In genomic region chr2:131045925-131046579, GRCh38 we compare ENCODE assay signal across 22 cellular contexts. TPM values are rescaled to one million over a fixed set of nuclear protein-coding genes. Genes with fewer than 3 reads are reported as not detected.
DNase-seq lines count a peak whose midpoint lies in the region; ATAC-seq and TF ChIP-seq lines count a peak whose summit lies in the region.
"Had no signal": no experiment of that assay in that cellular context is flagged by ENCODE, and none has a peak within 500 bp of the region (broad histone marks: within the 10 kb centered on the region; RNA-seq: fewer than 3 reads in every experiment).

No MANE protein-coding gene starts in this region.

- peaks cover 22% of the 10 kb centered on the region for H3K36me3 Mint-ChIP-seq in chondrocyte (ENCODE audit: low read depth)
- H3K36me3 Mint-ChIP-seq in naive thymus-derived CD4-positive, alpha-beta T cell: peaks cover 3 to 22% (median 9%) of the 10 kb centered on the region in 5 donors

- TF ChIP-seq CTCF in chondrocyte (IDR thresholded peaks at IDR 0.05): no peak

- H3K36me3 ChIP-seq in naive thymus-derived CD4-positive, alpha-beta T cell (ENCODE audit: control insufficient read depth in 2 of 3, insufficient read depth in 3 of 3, low read length in 3 of 3): peaks cover 0 to 49% (median 4%) of the 10 kb centered on the region in 3 experiments
- peaks cover 0 to 4% of the 10 kb centered on the region in 2 donors for H3K36me3 ChIP-seq in aorta (ENCODE audit: control insufficient read depth in 1 of 2, insufficient read depth in 2 of 2, low read length in 1 of 2)
- H3K36me3 ChIP-seq: ovary had no signal

- CTCF ChIA-PET in naive thymus-derived CD4-positive, alpha-beta T cell (lab: Charles Lee): no interaction called here

- intact Hi-C loops in naive thymus-derived CD4-positive, alpha-beta T cell (cut with micrococcal nuclease): no loop called here
- intact Hi-C loops in aorta (cut with DNase I): no loop called here

- no peak overlapping the region for H3K27ac ChIP-seq in naive thymus-derived CD4-positive, alpha-beta T cell (ENCODE audit: low read depth, low read length)
- no peak overlapping the region for H3K27ac ChIP-seq in aorta (ENCODE audit: low read depth in 1 of 2, low read length in 2 of 2)
- H3K27ac ChIP-seq: ovary, SJSA1, testis had no signal

- H3K9me3 Mint-ChIP-seq in stimulated activated naive CD8-positive, alpha-beta T cell treated with anti-CD3 and anti-CD28 coated beads, Interleukin-15, amount 100 ng/mL, for 72 hours: no peaks in the 10 kb centered on the region
- H3K9me3 Mint-ChIP-seq in chondrocyte (ENCODE audit: low read depth): no peaks in the 10 kb centered on the region
- no peaks in the 10 kb centered on the region for H3K9me3 Mint-ChIP-seq in naive thymus-derived CD4-positive, alpha-beta T cell
- H3K9me3 Mint-ChIP-seq: central memory CD8-positive, alpha-beta T cell had no signal

- POLR2A ChIA-PET in naive thymus-derived CD4-positive, alpha-beta T cell (lab: Charles Lee): no interaction called here

- H3K4me1 Mint-ChIP-seq in stimulated activated naive CD8-positive, alpha-beta T cell treated with anti-CD3 and anti-CD28 coated beads, Interleukin-15, amount 100 ng/mL, for 72 hours: peaks cover 27% of the 10 kb centered on the region
- H3K4me1 Mint-ChIP-seq in chondrocyte (ENCODE audit: low read depth): no peaks in the 10 kb centered on the region
- H3K4me1 Mint-ChIP-seq in naive thymus-derived CD4-positive, alpha-beta T cell: peaks cover 7 to 18% (median 14%) of the 10 kb centered on the region in 7 donors

- no peak for DNase-seq in stimulated activated naive CD8-positive, alpha-beta T cell treated with anti-CD3 and anti-CD28 coated beads, Interleukin-15, amount 100 ng/mL, for 72 hours
- DNase-seq in stimulated activated naive CD8-positive, alpha-beta T cell treated with anti-CD3 and anti-CD28 coated beads, Interleukin-15, Interleukin-2, amounts not matched to agents 100 U/mL and 50 U/mL, for 24 hours: no peak
- DNase-seq in chondrocyte (ENCODE audit: low spot score): peak; percentile 93
- DNase-seq in naive thymus-derived CD4-positive, alpha-beta T cell: no peak
- no peak for DNase-seq in aorta
- DNase-seq: amniotic stem cell; hippocampal formation; Kasumi-1; NCI-H1105; NCI-H2107; NCI-H524 treated with DMSO at 0.1 percent for 48 hours; stimulated activated CD4-positive, alpha-beta T cell treated with anti-CD3 and anti-CD28 coated beads, Interleukin-4, amount 100 ng/mL, for 1 hour; testis had no signal

- no peaks in the 10 kb centered on the region for H3K27me3 ChIP-seq in naive thymus-derived CD4-positive, alpha-beta T cell (ENCODE audit: control insufficient read depth in 2 of 2, insufficient read depth in 2 of 2, low read length in 2 of 2)
- no peaks in the 10 kb centered on the region for H3K27me3 ChIP-seq in aorta (ENCODE audit: control insufficient read depth in 1 of 2, insufficient read depth in 2 of 2, low read length in 1 of 2)
- H3K27me3 ChIP-seq: ovary, SJSA1, testis had no signal

- no peak overlapping the region for H3K4me3 ChIP-seq in naive thymus-derived CD4-positive, alpha-beta T cell (ENCODE audit: low read length)
- H3K4me3 ChIP-seq in aorta (ENCODE audit: low read length in 2 of 2): no peak overlapping the region
- H3K4me3 ChIP-seq: HAP-1, ovary, SJSA1, skin epidermis, testis had no signal

- peak; percentile 3 for ATAC-seq in stimulated activated naive CD8-positive, alpha-beta T cell treated with anti-CD3 and anti-CD28 coated beads, Interleukin-15, amount 100 ng/mL, for 72 hours
- no peak for ATAC-seq in stimulated activated naive CD8-positive, alpha-beta T cell treated with anti-CD3 and anti-CD28 coated beads, Interleukin-15, Interleukin-2, amounts not matched to agents 100 U/mL and 50 U/mL, for 24 hours
- peak; percentile 1 for ATAC-seq in naive thymus-derived CD4-positive, alpha-beta T cell
- ATAC-seq in aorta (ENCODE audit: low FRiP score): peak; percentile 2
- ATAC-seq in HG02642 (IDR thresholded peaks at IDR 0.05; ENCODE audit: poor library complexity, unreplicated experiment): no peak
- ATAC-seq in GM21390 (IDR thresholded peaks at IDR 0.05; ENCODE audit: unreplicated experiment): no peak
- no peak for ATAC-seq in HG03460 (IDR thresholded peaks at IDR 0.05; ENCODE audit: unreplicated experiment)
- ATAC-seq: activated CD4-positive, CD25-positive, alpha-beta regulatory T cell treated with anti-CD3 and anti-CD28 coated beads, Interleukin-2, amount 50 U/mL, for 24 hours had no signal

- H3K27ac Mint-ChIP-seq in stimulated activated naive CD8-positive, alpha-beta T cell treated with anti-CD3 and anti-CD28 coated beads, Interleukin-15, amount 100 ng/mL, for 72 hours: peak overlapping the region in 1 of 2 donors; percentile 89
- no peak overlapping the region for H3K27ac Mint-ChIP-seq in chondrocyte (ENCODE audit: unreplicated experiment)
- peak overlapping the region in 1 of 9 donors; percentile 65 for H3K27ac Mint-ChIP-seq in naive thymus-derived CD4-positive, alpha-beta T cell

- H3K4me1 ChIP-seq in naive thymus-derived CD4-positive, alpha-beta T cell (ENCODE audit: control insufficient read depth in 2 of 2, insufficient read depth in 2 of 2, low read length in 2 of 2): peaks cover 12 to 14% of the 10 kb centered on the region in 2 donors
- no peaks in the 10 kb centered on the region for H3K4me1 ChIP-seq in aorta (ENCODE audit: control insufficient read depth in 1 of 2, insufficient read depth in 2 of 2, low read length in 2 of 2)
- H3K4me1 ChIP-seq: HAP-1, SJSA1, testis had no signal

- no peaks in the 10 kb centered on the region for H3K27me3 Mint-ChIP-seq in stimulated activated naive CD8-positive, alpha-beta T cell treated with anti-CD3 and anti-CD28 coated beads, Interleukin-15, amount 100 ng/mL, for 72 hours
- no peaks in the 10 kb centered on the region for H3K27me3 Mint-ChIP-seq in chondrocyte (ENCODE audit: low read depth)
- peaks cover 0 to 1% (median 0%) of the 10 kb centered on the region in 5 donors for H3K27me3 Mint-ChIP-seq in naive thymus-derived CD4-positive, alpha-beta T cell
- H3K27me3 Mint-ChIP-seq: central memory CD8-positive, alpha-beta T cell had no signal

- WGBS in aorta, 2 donors: 89 to 90% methylated on average over 23 of the region's 23 CpGs

- no peaks in the 10 kb centered on the region for H3K9me3 ChIP-seq in naive thymus-derived CD4-positive, alpha-beta T cell (ENCODE audit: control insufficient read depth in 2 of 3, low read length in 3 of 3)
- no peaks in the 10 kb centered on the region for H3K9me3 ChIP-seq in aorta (ENCODE audit: control insufficient read depth, low read length)
- H3K9me3 ChIP-seq: HAP-1, ovary, SJSA1, testis had no signal

- no peak overlapping the region for H3K4me3 Mint-ChIP-seq in stimulated activated naive CD8-positive, alpha-beta T cell treated with anti-CD3 and anti-CD28 coated beads, Interleukin-15, amount 100 ng/mL, for 72 hours
- H3K4me3 Mint-ChIP-seq in chondrocyte (ENCODE audit: unreplicated experiment): no peak overlapping the region
- H3K4me3 Mint-ChIP-seq in naive thymus-derived CD4-positive, alpha-beta T cell: no peak overlapping the region
- H3K4me3 Mint-ChIP-seq: central memory CD8-positive, alpha-beta T cell had no signal

RNA-seq across cellular contexts. Expression of gene FAM168B, which starts 47.2 kb away (rescaled TPM):
- total RNA-seq in chondrocyte: 94.9 to 118 TPM (median 111 TPM) in 3 replicates
- 10 to 100 TPM; 50.5 to 82.9 (median 66.7) TPM for total RNA-seq in naive thymus-derived CD4-positive, alpha-beta T cell
- 10 to 100 TPM; 36.3 to 41.3 TPM for polyA plus RNA-seq in naive thymus-derived CD4-positive, alpha-beta T cell
- total RNA-seq in aorta: 10 to 100 TPM; 80.3 to 86.7 TPM
- polyA plus RNA-seq in aorta: 10 to 100 TPM; 31.3 to 35.8 TPM

RNA-seq across cellular contexts. Expression of gene PLEKHB2, which starts 59.1 kb away (rescaled TPM):
- 44.5 to 60.6 TPM (median 57.7 TPM) in 3 replicates for total RNA-seq in chondrocyte
- 10 to 100 TPM; 43.1 to 92.3 (median 55.8) TPM for total RNA-seq in naive thymus-derived CD4-positive, alpha-beta T cell
- polyA plus RNA-seq in naive thymus-derived CD4-positive, alpha-beta T cell: 10 to 100 TPM; 64.4 to 66.6 TPM
- 10 to 100 TPM; 23.8 to 41.3 TPM for total RNA-seq in aorta
- 10 to 100 TPM; 17.4 to 31.3 TPM for polyA plus RNA-seq in aorta

Comparison
In these comparisons a context has a peak if more than half of its experiments do, and no peak if none do; other contexts are left out.
1. ATAC-seq: peak in stimulated activated naive CD8-positive, alpha-beta T cell treated with anti-CD3 and anti-CD28 coated beads, Interleukin-15, amount 100 ng/mL, for 72 hours (single experiment), naive thymus-derived CD4-positive, alpha-beta T cell (single experiment) and aorta (single experiment); none in stimulated activated naive CD8-positive, alpha-beta T cell treated with anti-CD3 and anti-CD28 coated beads, Interleukin-15, Interleukin-2, amounts not matched to agents 100 U/mL and 50 U/mL, for 24 hours (single experiment), HG02642 (single experiment), GM21390 (single experiment) and HG03460 (single experiment).